28 cellular contexts compared by ENCODE assay signal in the genomic region with DNA sequence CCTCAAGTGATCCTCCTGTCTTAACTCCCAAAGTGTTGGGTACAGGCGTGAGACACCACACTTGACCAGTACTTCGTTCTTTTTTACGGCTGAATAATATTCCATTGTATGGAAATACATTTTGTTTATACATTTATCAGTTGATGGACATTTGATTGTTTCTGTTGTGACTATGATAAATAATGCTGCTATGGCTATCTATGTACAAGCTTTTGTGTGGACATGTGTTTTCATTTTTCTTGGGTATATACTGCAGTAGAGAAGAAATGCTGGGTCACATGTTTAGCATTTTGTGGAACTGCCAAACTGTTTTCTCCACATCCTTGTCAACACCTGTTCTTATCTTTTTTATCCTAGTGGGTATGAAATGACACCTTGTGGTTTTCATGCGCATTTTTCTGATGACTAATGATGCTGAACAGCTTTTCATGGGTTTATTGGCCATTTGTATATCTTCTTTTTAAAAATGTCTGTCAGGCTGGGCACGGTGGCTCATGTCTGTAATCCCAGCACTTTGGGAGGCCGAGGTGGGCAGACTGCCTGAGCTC. TPM values are rescaled to one million over a fixed set of nuclear protein-coding genes. Genes with fewer than 3 reads are reported as not detected.
A peak's percentile ranks its signal among the peaks of the same experiment; 100 is the strongest.
DNase-seq lines count a peak whose midpoint lies in the region; ATAC-seq and TF ChIP-seq lines count a peak whose summit lies in the region.
"Had no signal": no experiment of that assay in that cellular context is flagged by ENCODE, and none has a peak within 500 bp of the region (broad histone marks: within the 10 kb centered on the region; RNA-seq: fewer than 3 reads in every experiment).

No MANE protein-coding gene starts in this region.

- 88 to 91% methylated on average over 6 of the region's 6 CpGs for WGBS in upper lobe of left lung, 2 donors

- no peak overlapping the region for H3K4me3 ChIP-seq in Jurkat, Clone E6-1 (ENCODE audit: low read length)
- H3K4me3 ChIP-seq in RWPE2 (ENCODE audit: severe bottlenecking) (no peak overlapping the region), coronary artery (no peak overlapping the region), upper lobe of left lung (no peak overlapping the region)
- H3K4me3 ChIP-seq: adrenal gland, dorsolateral prefrontal cortex, lung, smooth muscle cell, transverse colon had no signal

- no peaks in the 10 kb centered on the region for H3K36me3 ChIP-seq in RWPE2 (ENCODE audit: low read depth)
- no peaks in the 10 kb centered on the region for H3K36me3 ChIP-seq in upper lobe of left lung
- H3K36me3 ChIP-seq: adrenal gland, neutrophil, transverse colon had no signal

- peak; percentile 39 for TF ChIP-seq CTCF in RWPE2 (IDR thresholded peaks at IDR 0.05; ENCODE audit: poor library complexity, severe bottlenecking)
- no peak for TF ChIP-seq CTCF in coronary artery (IDR thresholded peaks at IDR 0.05)
- TF ChIP-seq CTCF in upper lobe of left lung (IDR thresholded peaks at IDR 0.05): no peak

- no peaks in the 10 kb centered on the region for H3K9me3 ChIP-seq in RWPE2 (ENCODE audit: severe bottlenecking)
- H3K9me3 ChIP-seq in upper lobe of left lung: no peaks in the 10 kb centered on the region
- H3K9me3 ChIP-seq: adrenal gland, neutrophil, SK-N-SH, transverse colon had no signal

- no peak for TF ChIP-seq POLR2A in upper lobe of left lung (IDR thresholded peaks at IDR 0.05)

- ATAC-seq in RWPE2 (ENCODE audit: low read depth) (peak; percentile 48; the same call in 1 of the 3 replicates), upper lobe of left lung (ENCODE audit: low FRiP score in 2 of 2) (no peak)

- TF ChIP-seq EP300 in upper lobe of left lung (IDR thresholded peaks at IDR 0.05): no peak

- DNase-seq in EH (ENCODE audit: low read depth): peak; percentile 18
- DNase-seq in Jurkat, Clone E6-1 (ENCODE audit: low read depth, low spot score): peak; percentile 45
- no peak for DNase-seq in RWPE2 (ENCODE audit: low spot score)
- peak; percentile 33 for DNase-seq in iris pigment epithelial cell (ENCODE audit: low read depth)
- no peak for DNase-seq in stimulated activated CD4-positive, alpha-beta T cell treated with anti-CD3 and anti-CD28 coated beads, Interleukin-1b, Interleukin-23, amount 100 ng/mL, for 48 hours
- DNase-seq in coronary artery (ENCODE audit: low spot score): no peak
- DNase-seq in SK-N-DZ (ENCODE audit: low spot score): no peak
- DNase-seq in upper lobe of left lung: no peak
- DNase-seq: activated B cell treated with CpG ODN at 0.5 μM for 24 hours; activated CD4-positive, alpha-beta T cell treated with anti-CD3 and anti-CD28 coated beads, Interleukin-2, amount 50 U/mL, for 48 hours; activated gamma-delta T cell treated with Interleukin-2 at 50 U/mL for 16 hours; adrenal gland; caudate nucleus; CD8-positive, alpha-beta memory T cell; DMS79 treated with DMSO at 0.1 percent for 48 hours; dorsolateral prefrontal cortex; hypothalamus; kidney; MV-4-11; NCI-H2081 treated with DMSO at 0.1 percent for 48 hours; NCI-H524 treated with DMSO at 0.1 percent for 48 hours; OCI-M1; SK-N-SH; stimulated activated CD4-positive, alpha-beta T cell treated with anti-CD3 and anti-CD28 coated beads, Interleukin-4, amount 100 ng/mL, for 1 hour; transverse colon had no signal

- H3K4me1 ChIP-seq in RWPE2 (ENCODE audit: insufficient read depth, poor library complexity, severe bottlenecking): peaks cover 4% of the 10 kb centered on the region
- H3K4me1 ChIP-seq in upper lobe of left lung: no peaks in the 10 kb centered on the region
- H3K4me1 ChIP-seq: adrenal gland had no signal

- H3K27me3 ChIP-seq in RWPE2 (ENCODE audit: insufficient read depth, poor library complexity, severe bottlenecking) (no peaks in the 10 kb centered on the region), upper lobe of left lung (no peaks in the 10 kb centered on the region)
- H3K27me3 ChIP-seq: adrenal gland, neutrophil, transverse colon had no signal

- H3K27ac ChIP-seq in RWPE2 (ENCODE audit: poor library complexity, severe bottlenecking) (no peak overlapping the region), coronary artery (no peak overlapping the region), upper lobe of left lung (no peak overlapping the region)
- H3K27ac ChIP-seq: adrenal gland, dorsolateral prefrontal cortex, neutrophil had no signal

RNA-seq across cellular contexts. Expression of gene SAT1, which starts 37.3 kb away (rescaled TPM):
- 48.2 TPM for polyA plus RNA-seq in Jurkat, Clone E6-1 (2012; ENCODE audit: insufficient read depth, insufficient read length)
- polyA plus RNA-seq in SK-N-DZ (2014; cell fraction: cytosol; rRNA removed): 17.8 and 23.0 TPM in 2 replicates
- polyA plus RNA-seq in SK-N-DZ (2014; cell fraction: nucleus; rRNA removed): 63.4 and 74.4 TPM in 2 replicates
- total RNA-seq in upper lobe of left lung: 1,000 to 10,000 TPM in 4 of 6 donors, 100 to 1,000 TPM in 2; 657 to 1,891 (median 1,145) TPM

Comparison
In these comparisons a context has a peak if more than half of its experiments do, and no peak if none do; other contexts are left out.
1. DNase-seq: peak in EH (single experiment), Jurkat, Clone E6-1 (single experiment) and iris pigment epithelial cell (single experiment); none in RWPE2 (single experiment), stimulated activated CD4-positive, alpha-beta T cell treated with anti-CD3 and anti-CD28 coated beads, Interleukin-1b, Interleukin-23, amount 100 ng/mL, for 48 hours (single experiment), coronary artery (single experiment), SK-N-DZ (single experiment) and upper lobe of left lung (0 of 2).